Comparison of ENCODE assay signal across 1 cellular context in genomic region chr11:113675565-113675964, GRCh38.
TF ChIP-seq lines count a peak whose summit lies in the region.

No MANE protein-coding gene starts in this region.

TF ChIP-seq in GM12878, 131 proteins besides CTCF, POLR2A, EP300 and RAD21:
- TF ChIP-seq REST (IDR thresholded peaks at IDR 0.05; ENCODE audit: low read depth, low read length) (no peak), DPF2 (IDR thresholded peaks at IDR 0.05) (no peak), BCL3 (IDR thresholded peaks at IDR 0.05; ENCODE audit: borderline replicate concordance, insufficient read depth, low read depth, low read length, poor library complexity, severe bottlenecking) (no peak), IKZF1 (conservative IDR thresholded peaks at IDR 0.05) (no peak), PML (IDR thresholded peaks at IDR 0.05; ENCODE audit: low read length) (no peak), SREBF2 (IDR thresholded peaks at IDR 0.05; ENCODE audit: low read length) (no peak), GATAD2B (conservative IDR thresholded peaks at IDR 0.05; ENCODE audit: low read depth) (no peak), TARDBP (IDR thresholded peaks at IDR 0.05; ENCODE audit: borderline replicate concordance) (no peak)
- TF ChIP-seq, protein P1, sequence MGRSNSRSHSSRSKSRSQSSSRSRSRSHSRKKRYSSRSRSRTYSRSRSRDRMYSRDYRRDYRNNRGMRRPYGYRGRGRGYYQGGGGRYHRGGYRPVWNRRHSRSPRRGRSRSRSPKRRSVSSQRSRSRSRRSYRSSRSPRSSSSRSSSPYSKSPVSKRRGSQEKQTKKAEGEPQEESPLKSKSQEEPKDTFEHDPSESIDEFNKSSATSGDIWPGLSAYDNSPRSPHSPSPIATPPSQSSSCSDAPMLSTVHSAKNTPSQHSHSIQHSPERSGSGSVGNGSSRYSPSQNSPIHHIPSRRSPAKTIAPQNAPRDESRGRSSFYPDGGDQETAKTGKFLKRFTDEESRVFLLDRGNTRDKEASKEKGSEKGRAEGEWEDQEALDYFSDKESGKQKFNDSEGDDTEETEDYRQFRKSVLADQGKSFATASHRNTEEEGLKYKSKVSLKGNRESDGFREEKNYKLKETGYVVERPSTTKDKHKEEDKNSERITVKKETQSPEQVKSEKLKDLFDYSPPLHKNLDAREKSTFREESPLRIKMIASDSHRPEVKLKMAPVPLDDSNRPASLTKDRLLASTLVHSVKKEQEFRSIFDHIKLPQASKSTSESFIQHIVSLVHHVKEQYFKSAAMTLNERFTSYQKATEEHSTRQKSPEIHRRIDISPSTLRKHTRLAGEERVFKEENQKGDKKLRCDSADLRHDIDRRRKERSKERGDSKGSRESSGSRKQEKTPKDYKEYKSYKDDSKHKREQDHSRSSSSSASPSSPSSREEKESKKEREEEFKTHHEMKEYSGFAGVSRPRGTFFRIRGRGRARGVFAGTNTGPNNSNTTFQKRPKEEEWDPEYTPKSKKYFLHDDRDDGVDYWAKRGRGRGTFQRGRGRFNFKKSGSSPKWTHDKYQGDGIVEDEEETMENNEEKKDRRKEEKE (IDR thresholded peaks at IDR 0.05): no peak
- TF ChIP-seq, protein P2, sequence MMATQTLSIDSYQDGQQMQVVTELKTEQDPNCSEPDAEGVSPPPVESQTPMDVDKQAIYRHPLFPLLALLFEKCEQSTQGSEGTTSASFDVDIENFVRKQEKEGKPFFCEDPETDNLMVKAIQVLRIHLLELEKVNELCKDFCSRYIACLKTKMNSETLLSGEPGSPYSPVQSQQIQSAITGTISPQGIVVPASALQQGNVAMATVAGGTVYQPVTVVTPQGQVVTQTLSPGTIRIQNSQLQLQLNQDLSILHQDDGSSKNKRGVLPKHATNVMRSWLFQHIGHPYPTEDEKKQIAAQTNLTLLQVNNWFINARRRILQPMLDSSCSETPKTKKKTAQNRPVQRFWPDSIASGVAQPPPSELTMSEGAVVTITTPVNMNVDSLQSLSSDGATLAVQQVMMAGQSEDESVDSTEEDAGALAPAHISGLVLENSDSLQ (IDR thresholded peaks at IDR 0.05): no peak
- TF ChIP-seq, protein P3, sequence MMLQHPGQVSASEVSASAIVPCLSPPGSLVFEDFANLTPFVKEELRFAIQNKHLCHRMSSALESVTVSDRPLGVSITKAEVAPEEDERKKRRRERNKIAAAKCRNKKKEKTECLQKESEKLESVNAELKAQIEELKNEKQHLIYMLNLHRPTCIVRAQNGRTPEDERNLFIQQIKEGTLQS (IDR thresholded peaks at IDR 0.05; ENCODE audit: borderline replicate concordance, extremely low read depth, low read depth, low read length): no peak
